ENCODE assay signal across 20 cellular contexts in genomic region chr2:220469201-220469600, GRCh38.
DNase-seq lines count a peak whose midpoint lies in the region; ATAC-seq and TF ChIP-seq lines count a peak whose summit lies in the region.
"Had no signal": no experiment of that assay in that cellular context is flagged by ENCODE, and none has a peak within 500 bp of the region (broad histone marks: within the 10 kb centered on the region; RNA-seq: fewer than 3 reads in every experiment).

No MANE protein-coding gene starts in this region.

- no peaks in the 10 kb centered on the region for H3K9me2 ChIP-seq in Karpas-422 (replicated peaks; ENCODE audit: insufficient read depth, low read length)

- H3K4me3 ChIP-seq in cardiac fibroblast (replicated peaks in 1 of 2; ENCODE audit: low read depth in 2 of 2, low read length in 2 of 2) = no peak overlapping the region
- H3K4me3 ChIP-seq in Karpas-422 (ENCODE audit: low read length) = no peak overlapping the region
- H3K4me3 ChIP-seq: BLaER1, coronary artery, skin epidermis, thoracic aorta had no signal

- peak; percentile 88 for DNase-seq in EH (ENCODE audit: low read depth)
- DNase-seq in NCI-H146 (lab: John Stamatoyannopoulos, UW) = peak; percentile 20
- DNase-seq in cardiac fibroblast (ENCODE audit: low read depth in 2 of 2) = peak; percentile 34 to 64
- DNase-seq in osteocyte (ENCODE audit: extremely low spot score, unreplicated experiment) = no peak
- no peak for DNase-seq in Karpas-422
- no peak for DNase-seq in erythroblast (lab: John Stamatoyannopoulos, UW)
- no peak for DNase-seq in iPS-NIHi11 (ENCODE audit: low spot score)
- DNase-seq: activated gamma-delta T cell treated with Interleukin-2 at 50 U/mL for 16 hours, anterior cingulate cortex, head of caudate nucleus, immature natural killer cell, MM.1S, NCI-H2081 treated with DMSO at 0.1 percent for 48 hours, NCI-H526 had no signal

- no peak overlapping the region for H3K9ac ChIP-seq in Karpas-422 (ENCODE audit: low read length)
- H3K9ac ChIP-seq: BLaER1, parathyroid adenoma had no signal

- H3K27ac ChIP-seq in Karpas-422 (ENCODE audit: low read length) = no peak overlapping the region
- H3K27ac ChIP-seq: BLaER1, coronary artery, parathyroid adenoma, skin epidermis, thoracic aorta had no signal

- no peak overlapping the region for H3K4me3 Mint-ChIP-seq in osteocyte (ENCODE audit: unreplicated experiment)
- H3K4me3 Mint-ChIP-seq: immature natural killer cell had no signal

- no peak overlapping the region for H3K4me2 ChIP-seq in Karpas-422 (ENCODE audit: low read depth, low read length, poor library complexity, severe bottlenecking)
- H3K4me2 ChIP-seq: BLaER1 had no signal

- H3K27ac Mint-ChIP-seq in osteocyte (ENCODE audit: unreplicated experiment) = peak overlapping the region; percentile 68
- H3K27ac Mint-ChIP-seq: immature natural killer cell had no signal

- TF ChIP-seq CTCF in cardiac fibroblast (IDR thresholded peaks at IDR 0.05; ENCODE audit: low read depth, low read length) (no peak), osteocyte (IDR thresholded peaks at IDR 0.05) (no peak)

- no peaks in the 10 kb centered on the region for H3K27me3 ChIP-seq in Karpas-422 (ENCODE audit: low read length)
- H3K27me3 ChIP-seq: BLaER1 had no signal

- no peaks in the 10 kb centered on the region for H3K4me1 ChIP-seq in Karpas-422 (ENCODE audit: low read length)
- H3K4me1 ChIP-seq: BLaER1, parathyroid adenoma had no signal

- no peak overlapping the region for H2AFZ ChIP-seq in Karpas-422 (ENCODE audit: low read length)
- H2AFZ ChIP-seq: parathyroid adenoma had no signal

- no peaks in the 10 kb centered on the region for H3K9me3 ChIP-seq in Karpas-422 (ENCODE audit: low read length)
- H3K9me3 ChIP-seq: BLaER1, thoracic aorta had no signal

- no peaks in the 10 kb centered on the region for H4K20me1 ChIP-seq in Karpas-422 (ENCODE audit: insufficient read depth, low read depth, low read length)
- H4K20me1 ChIP-seq: BLaER1 had no signal

- no peaks in the 10 kb centered on the region for H3K27me3 Mint-ChIP-seq in osteocyte (ENCODE audit: unreplicated experiment)

- ATAC-seq in HG03135 (IDR thresholded peaks at IDR 0.05; ENCODE audit: unreplicated experiment) = no peak

- H3K36me3 Mint-ChIP-seq in osteocyte (ENCODE audit: unreplicated experiment) = no peaks in the 10 kb centered on the region
- H3K36me3 Mint-ChIP-seq: immature natural killer cell had no signal

- H3K9me3 Mint-ChIP-seq in osteocyte (ENCODE audit: unreplicated experiment) = no peaks in the 10 kb centered on the region

- H3K36me3 ChIP-seq in Karpas-422 (ENCODE audit: insufficient read depth, low read length) = no peaks in the 10 kb centered on the region
- H3K36me3 ChIP-seq: BLaER1, thoracic aorta had no signal

- no peaks in the 10 kb centered on the region for H3K79me2 ChIP-seq in Karpas-422 (ENCODE audit: low read length)
- H3K79me2 ChIP-seq: parathyroid adenoma had no signal

- TF ChIP-seq POLR2A in erythroblast (IDR thresholded peaks at IDR 0.05; ENCODE audit: low read length) = no peak

- H3K4me1 Mint-ChIP-seq in osteocyte (ENCODE audit: unreplicated experiment) = peaks cover 39% of the 10 kb centered on the region
- H3K4me1 Mint-ChIP-seq: immature natural killer cell had no signal

Comparison
In these comparisons a context has a peak if more than half of its experiments do, and no peak if none do; other contexts are left out.
1. DNase-seq: peak in EH (single experiment), NCI-H146 (single experiment) and cardiac fibroblast (2 of 2); none in osteocyte (single experiment), Karpas-422 (single experiment), erythroblast (0 of 2) and iPS-NIHi11 (single experiment).